Comparison of ENCODE assay signal across 8 cellular contexts in the genomic region with DNA sequence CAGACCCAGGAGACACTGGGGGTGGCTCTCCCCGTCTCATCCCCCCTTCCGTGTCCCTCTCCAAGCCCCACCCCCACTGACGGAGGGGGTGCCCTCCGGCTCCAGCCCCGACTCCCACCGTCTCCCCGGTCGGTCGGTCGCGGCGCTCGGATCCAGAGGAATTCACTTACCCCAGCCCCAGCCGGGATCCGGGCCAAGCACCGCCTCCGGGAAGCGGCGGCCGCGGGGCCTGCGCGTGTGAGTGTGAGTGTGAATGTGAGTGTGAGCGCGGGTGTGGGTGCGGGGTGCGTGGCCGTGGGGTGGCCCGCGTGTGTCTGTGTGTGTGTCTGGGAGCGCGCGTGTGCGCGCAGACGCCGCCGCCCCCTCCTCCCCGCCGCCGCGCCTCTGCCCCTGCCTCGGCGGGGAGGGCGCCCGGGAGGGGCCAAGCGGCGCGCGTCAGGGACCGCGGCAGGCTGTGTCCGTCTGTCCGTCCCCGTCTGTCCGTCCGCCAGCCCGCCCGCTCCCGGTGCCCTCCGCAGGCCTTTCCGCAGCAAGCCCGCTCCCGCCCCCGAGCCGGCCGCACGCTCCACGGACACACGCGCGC. TPM values are rescaled to one million over a fixed set of nuclear protein-coding genes. Genes with fewer than 3 reads are reported as not detected.
A peak's percentile ranks its signal among the peaks of the same experiment; 100 is the strongest.
DNase-seq lines count a peak whose midpoint lies in the region; ATAC-seq and TF ChIP-seq lines count a peak whose summit lies in the region.

A gene with protein sequence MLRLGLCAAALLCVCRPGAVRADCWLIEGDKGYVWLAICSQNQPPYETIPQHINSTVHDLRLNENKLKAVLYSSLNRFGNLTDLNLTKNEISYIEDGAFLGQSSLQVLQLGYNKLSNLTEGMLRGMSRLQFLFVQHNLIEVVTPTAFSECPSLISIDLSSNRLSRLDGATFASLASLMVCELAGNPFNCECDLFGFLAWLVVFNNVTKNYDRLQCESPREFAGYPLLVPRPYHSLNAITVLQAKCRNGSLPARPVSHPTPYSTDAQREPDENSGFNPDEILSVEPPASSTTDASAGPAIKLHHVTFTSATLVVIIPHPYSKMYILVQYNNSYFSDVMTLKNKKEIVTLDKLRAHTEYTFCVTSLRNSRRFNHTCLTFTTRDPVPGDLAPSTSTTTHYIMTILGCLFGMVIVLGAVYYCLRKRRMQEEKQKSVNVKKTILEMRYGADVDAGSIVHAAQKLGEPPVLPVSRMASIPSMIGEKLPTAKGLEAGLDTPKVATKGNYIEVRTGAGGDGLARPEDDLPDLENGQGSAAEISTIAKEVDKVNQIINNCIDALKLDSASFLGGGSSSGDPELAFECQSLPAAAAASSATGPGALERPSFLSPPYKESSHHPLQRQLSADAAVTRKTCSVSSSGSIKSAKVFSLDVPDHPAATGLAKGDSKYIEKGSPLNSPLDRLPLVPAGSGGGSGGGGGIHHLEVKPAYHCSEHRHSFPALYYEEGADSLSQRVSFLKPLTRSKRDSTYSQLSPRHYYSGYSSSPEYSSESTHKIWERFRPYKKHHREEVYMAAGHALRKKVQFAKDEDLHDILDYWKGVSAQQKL (minus strand): TSS at position 352 of the 583 bp plus-strand sequence. CDS start 51,945 bp downstream, outside the sequence.

- peaks cover 34 to 37% of the 10 kb centered on the region in 2 donors for H3K27me3 Mint-ChIP-seq in natural killer cell (ENCODE audit: low read depth in 2 of 2)
- peaks cover 23 to 40% of the 10 kb centered on the region in 2 donors for H3K27me3 Mint-ChIP-seq in natural killer cell treated with Interleukin-12 subunit alpha and Interleukin-12 subunit beta and Interleukin-15 and Interleukin-18, amount 100 ng/mL, for 72 hours
- peaks cover 8% of the 10 kb centered on the region for H3K27me3 Mint-ChIP-seq in chondrocyte (ENCODE audit: low read depth)

- H3K4me1 ChIP-seq in lung (ENCODE audit: control insufficient read depth in 2 of 2, insufficient read depth in 2 of 2, low read length in 2 of 2) (peaks cover 0 to 9% of the 10 kb centered on the region in 2 donors), aorta (ENCODE audit: control insufficient read depth in 1 of 2, insufficient read depth in 2 of 2, low read length in 2 of 2) (no peaks in the 10 kb centered on the region), uterus (peaks cover 0 to 12% of the 10 kb centered on the region in 2 donors)

- H3K27ac ChIP-seq in lung (ENCODE audit: low read depth in 1 of 2, low read length in 1 of 2): no peak within 1 kb of the TSS
- H3K27ac ChIP-seq in aorta (ENCODE audit: low read depth in 1 of 2, low read length in 2 of 2): no peak within 1 kb of the TSS
- H3K27ac ChIP-seq in uterus: no peak within 1 kb of the TSS

- H3K36me3 Mint-ChIP-seq in natural killer cell (no peaks in the 10 kb centered on the region), chondrocyte (ENCODE audit: low read depth) (no peaks in the 10 kb centered on the region)
- no peaks in the 10 kb centered on the region for H3K36me3 Mint-ChIP-seq in natural killer cell treated with Interleukin-12 subunit alpha and Interleukin-12 subunit beta and Interleukin-15 and Interleukin-18, amount 100 ng/mL, for 72 hours

- peak within 1 kb of the TSS; percentile 83 for H3K4me3 Mint-ChIP-seq in natural killer cell
- no peak within 1 kb of the TSS for H3K4me3 Mint-ChIP-seq in natural killer cell treated with Interleukin-12 subunit alpha and Interleukin-12 subunit beta and Interleukin-15 and Interleukin-18, amount 100 ng/mL, for 72 hours
- H3K4me3 Mint-ChIP-seq in chondrocyte (ENCODE audit: unreplicated experiment): peak within 1 kb of the TSS; percentile 66

- H3K27ac Mint-ChIP-seq in natural killer cell (no peak within 1 kb of the TSS), chondrocyte (ENCODE audit: unreplicated experiment) (no peak within 1 kb of the TSS)
- H3K27ac Mint-ChIP-seq in natural killer cell treated with Interleukin-12 subunit alpha and Interleukin-12 subunit beta and Interleukin-15 and Interleukin-18, amount 100 ng/mL, for 72 hours: no peak within 1 kb of the TSS

- intact Hi-C loops in natural killer cell (cut with micrococcal nuclease) (no loop called here), aorta (cut with DNase I) (no loop called here), uterus (cut with DNase I; ENCODE audit: low total_unique reads) (no loop called here)

- 0 to 1% methylated on average over 28 to 72 of the region's 72 CpGs for WGBS in lung, 2 donors
- WGBS in aorta, 2 donors: 0 to 1% methylated on average over 28 to 72 of the region's 72 CpGs

- H3K27me3 ChIP-seq in lung (ENCODE audit: control insufficient read depth, insufficient read depth): no peaks in the 10 kb centered on the region
- peaks cover 0 to 4% of the 10 kb centered on the region in 2 donors for H3K27me3 ChIP-seq in aorta (ENCODE audit: control insufficient read depth in 1 of 2, insufficient read depth in 2 of 2, low read length in 1 of 2)
- H3K27me3 ChIP-seq in uterus: peaks cover 0 to 20% of the 10 kb centered on the region in 2 donors

- ATAC-seq in natural killer cell (peak in 2 of 3 donors; percentile 31 to 33), lung (ENCODE audit: insufficient read depth, low FRiP score) (peak; percentile 12), aorta (ENCODE audit: low FRiP score) (no peak), GM19023 (IDR thresholded peaks at IDR 0.05; ENCODE audit: unreplicated experiment) (no peak)
- no peak for ATAC-seq in natural killer cell treated with Interleukin-12 subunit alpha and Interleukin-12 subunit beta and Interleukin-15 and Interleukin-18, amount 100 ng/mL, for 72 hours

- DNase-seq in natural killer cell (no peak), chondrocyte (ENCODE audit: low spot score) (no peak), lung (ENCODE audit: low spot score) (no peak), aorta (no peak), uterus (no peak), C1 segment of cervical spinal cord (lab: John Stamatoyannopoulos, UW) (no peak)
- no peak for DNase-seq in natural killer cell treated with Interleukin-12 subunit alpha and Interleukin-12 subunit beta and Interleukin-15 and Interleukin-18, amount 100 ng/mL, for 72 hours (ENCODE audit: low spot score)

- H3K9me3 Mint-ChIP-seq in natural killer cell: no peaks in the 10 kb centered on the region
- no peaks in the 10 kb centered on the region for H3K9me3 Mint-ChIP-seq in natural killer cell treated with Interleukin-12 subunit alpha and Interleukin-12 subunit beta and Interleukin-15 and Interleukin-18, amount 100 ng/mL, for 72 hours
- H3K9me3 Mint-ChIP-seq in chondrocyte (ENCODE audit: low read depth): no peaks in the 10 kb centered on the region

- no peak for TF ChIP-seq POLR2A in uterus (IDR thresholded peaks at IDR 0.05)

- H3K36me3 ChIP-seq in lung (ENCODE audit: control insufficient read depth in 2 of 2, insufficient read depth in 2 of 2, low read length in 2 of 2) (no peaks in the 10 kb centered on the region), aorta (ENCODE audit: control insufficient read depth in 1 of 2, insufficient read depth in 2 of 2, low read length in 1 of 2) (no peaks in the 10 kb centered on the region), uterus (no peaks in the 10 kb centered on the region)

- peaks cover 0 to 4% of the 10 kb centered on the region in 2 donors for H3K9me3 ChIP-seq in lung (ENCODE audit: control insufficient read depth in 2 of 2, insufficient read depth in 1 of 2, low read length in 1 of 2)
- H3K9me3 ChIP-seq in aorta (ENCODE audit: control insufficient read depth, low read length): no peaks in the 10 kb centered on the region
- no peaks in the 10 kb centered on the region for H3K9me3 ChIP-seq in uterus

- H3K4me1 Mint-ChIP-seq in natural killer cell (peaks cover 0 to 6% of the 10 kb centered on the region in 2 donors), chondrocyte (ENCODE audit: low read depth) (peaks cover 31% of the 10 kb centered on the region)
- peaks cover 12 to 15% of the 10 kb centered on the region in 2 donors for H3K4me1 Mint-ChIP-seq in natural killer cell treated with Interleukin-12 subunit alpha and Interleukin-12 subunit beta and Interleukin-15 and Interleukin-18, amount 100 ng/mL, for 72 hours (ENCODE audit: low read depth in 2 of 2)

- peak within 1 kb of the TSS; percentile 27 for H3K4me3 ChIP-seq in lung
- H3K4me3 ChIP-seq in aorta (ENCODE audit: low read length in 2 of 2): peak within 1 kb of the TSS; percentile 8 to 20
- H3K4me3 ChIP-seq in uterus: peak within 1 kb of the TSS in 1 of 2 donors; percentile 12

- TF ChIP-seq CTCF in natural killer cell (IDR thresholded peaks at IDR 0.05) (no peak), chondrocyte (IDR thresholded peaks at IDR 0.05) (no peak), lung (IDR thresholded peaks at IDR 0.05; ENCODE audit: control extremely low read depth, extremely low read depth) (no peak), uterus (IDR thresholded peaks at IDR 0.05) (no peak)

RNA-seq across cellular contexts. Expression of the gene that starts here (rescaled TPM):
- total RNA-seq in natural killer cell: under 1 TPM; 0.33 to 0.49 (median 0.36) TPM
- total RNA-seq in natural killer cell treated with Interleukin-12 subunit alpha and Interleukin-12 subunit beta and Interleukin-15 and Interleukin-18, amount 100 ng/mL, for 72 hours: under 1 TPM in 1 of 2 donors, not detected in 1; 0.40 TPM
- 0.65 to 1.2 TPM (median 1.1 TPM) in 3 replicates for total RNA-seq in chondrocyte
- 1 to 10 TPM; 1.5 to 6.8 TPM for total RNA-seq in lung
- polyA plus RNA-seq in lung: 1 to 10 TPM in 1 of 2 donors, under 1 TPM in 1; 0.62 to 1.6 TPM
- under 1 TPM; 0.06 to 0.24 TPM for total RNA-seq in aorta
- not detected for polyA plus RNA-seq in aorta
- under 1 TPM in 2 of 4 donors, not detected in 2; 0.30 to 0.76 TPM for total RNA-seq in uterus

Comparison
In these comparisons a context has a peak if more than half of its experiments do, and no peak if none do; other contexts are left out.
1. Peak in ATAC-seq in natural killer cell; RNA of the gene not detected or under 1 TPM.